In the genomic region with DNA sequence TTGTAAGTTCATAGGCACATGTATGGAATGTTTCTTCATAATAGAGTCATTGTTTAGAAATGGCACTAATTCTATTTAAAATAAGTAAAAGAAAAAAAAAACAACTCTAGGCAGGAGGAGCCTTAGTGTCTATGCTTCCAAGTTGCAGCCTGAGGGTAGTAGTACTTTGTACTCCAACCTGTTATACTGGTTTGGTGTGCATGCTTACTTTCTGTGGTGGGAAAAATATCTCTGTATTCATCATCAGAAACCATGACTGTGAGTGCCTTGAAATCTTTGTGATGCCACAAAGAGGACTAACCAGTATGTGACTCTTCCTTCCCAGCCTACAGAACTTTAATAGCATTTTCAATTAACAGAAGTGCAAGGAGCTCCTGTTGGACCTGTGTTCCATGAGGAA, we compare ENCODE assay signal across 1 cellular context.
TF ChIP-seq lines count a peak whose summit lies in the region.

No MANE protein-coding gene starts in this region.

TF ChIP-seq in HCT116, 20 proteins besides CTCF, POLR2A, EP300 and RAD21 (continued from another document):
- TF ChIP-seq ZBTB33 (IDR thresholded peaks at IDR 0.05; ENCODE audit: extremely low read depth, insufficient replicate concordance, low read length) (no peak), SIN3A (IDR thresholded peaks at IDR 0.05; ENCODE audit: low read depth) (no peak), SP1 (IDR thresholded peaks at IDR 0.05; ENCODE audit: low read depth) (peak; percentile 73), ZFX (IDR thresholded peaks at IDR 0.05) (no peak), EZH2phosphoT487 (IDR thresholded peaks at IDR 0.05; ENCODE audit: borderline replicate concordance) (no peak), CBX3 (IDR thresholded peaks at IDR 0.05; ENCODE audit: low read depth) (peak; percentile 76), SRF (IDR thresholded peaks at IDR 0.05; ENCODE audit: low read depth) (peak; percentile 46; the same call in 1 of the 2 replicates), YY1 (IDR thresholded peaks at IDR 0.05; ENCODE audit: extremely low read depth, insufficient replicate concordance, low read depth, low read length) (no peak), ATF3 (IDR thresholded peaks at IDR 0.05) (no peak; the same call in 1 of the 2 replicates), POLR2AphosphoS5 (IDR thresholded peaks at IDR 0.05; ENCODE audit: low read depth, low read length) (no peak; the same call in 1 of the 2 replicates), ELF1 (IDR thresholded peaks at IDR 0.05; ENCODE audit: borderline replicate concordance, low read depth) (no peak), EZH2 (IDR thresholded peaks at IDR 0.05) (no peak), JUND (IDR thresholded peaks at IDR 0.05) (peak; percentile 65), ZNF274 (IDR thresholded peaks at IDR 0.05; ENCODE audit: low read depth, low read length) (no peak)
- TF ChIP-seq, protein P1, sequence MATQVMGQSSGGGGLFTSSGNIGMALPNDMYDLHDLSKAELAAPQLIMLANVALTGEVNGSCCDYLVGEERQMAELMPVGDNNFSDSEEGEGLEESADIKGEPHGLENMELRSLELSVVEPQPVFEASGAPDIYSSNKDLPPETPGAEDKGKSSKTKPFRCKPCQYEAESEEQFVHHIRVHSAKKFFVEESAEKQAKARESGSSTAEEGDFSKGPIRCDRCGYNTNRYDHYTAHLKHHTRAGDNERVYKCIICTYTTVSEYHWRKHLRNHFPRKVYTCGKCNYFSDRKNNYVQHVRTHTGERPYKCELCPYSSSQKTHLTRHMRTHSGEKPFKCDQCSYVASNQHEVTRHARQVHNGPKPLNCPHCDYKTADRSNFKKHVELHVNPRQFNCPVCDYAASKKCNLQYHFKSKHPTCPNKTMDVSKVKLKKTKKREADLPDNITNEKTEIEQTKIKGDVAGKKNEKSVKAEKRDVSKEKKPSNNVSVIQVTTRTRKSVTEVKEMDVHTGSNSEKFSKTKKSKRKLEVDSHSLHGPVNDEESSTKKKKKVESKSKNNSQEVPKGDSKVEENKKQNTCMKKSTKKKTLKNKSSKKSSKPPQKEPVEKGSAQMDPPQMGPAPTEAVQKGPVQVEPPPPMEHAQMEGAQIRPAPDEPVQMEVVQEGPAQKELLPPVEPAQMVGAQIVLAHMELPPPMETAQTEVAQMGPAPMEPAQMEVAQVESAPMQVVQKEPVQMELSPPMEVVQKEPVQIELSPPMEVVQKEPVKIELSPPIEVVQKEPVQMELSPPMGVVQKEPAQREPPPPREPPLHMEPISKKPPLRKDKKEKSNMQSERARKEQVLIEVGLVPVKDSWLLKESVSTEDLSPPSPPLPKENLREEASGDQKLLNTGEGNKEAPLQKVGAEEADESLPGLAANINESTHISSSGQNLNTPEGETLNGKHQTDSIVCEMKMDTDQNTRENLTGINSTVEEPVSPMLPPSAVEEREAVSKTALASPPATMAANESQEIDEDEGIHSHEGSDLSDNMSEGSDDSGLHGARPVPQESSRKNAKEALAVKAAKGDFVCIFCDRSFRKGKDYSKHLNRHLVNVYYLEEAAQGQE (IDR thresholded peaks at IDR 0.05; ENCODE audit: low read depth) = no peak
